Comparison of ENCODE assay signal across 1 cellular context in genomic region chr10:102758226-102758932, GRCh38.
TF ChIP-seq lines count a peak whose summit lies in the region.

No MANE protein-coding gene starts in this region.

TF ChIP-seq in HepG2, 621 proteins besides CTCF, POLR2A, EP300 and RAD21:
- TF ChIP-seq PRDM15 (CRISPR knock-in tag; IDR thresholded peaks at IDR 0.05) (no peak), ZNF234 (CRISPR knock-in tag; conservative IDR thresholded peaks at IDR 0.05) (no peak), RBM39 (IDR thresholded peaks at IDR 0.05; ENCODE audit: low read depth, low read length, poor library complexity, severe bottlenecking) (no peak), PTBP1 (IDR thresholded peaks at IDR 0.05; ENCODE audit: low read depth, low read length, poor library complexity, severe bottlenecking) (no peak), ZNF792 (CRISPR knock-in tag; IDR thresholded peaks at IDR 0.05) (no peak), NR2C2 (CRISPR knock-in tag; IDR thresholded peaks at IDR 0.05; ENCODE audit: borderline replicate concordance) (no peak), ZSCAN29 (CRISPR knock-in tag; conservative IDR thresholded peaks at IDR 0.05) (no peak), JARID2 (CRISPR knock-in tag; IDR thresholded peaks at IDR 0.05; ENCODE audit: insufficient replicate concordance) (no peak), GMEB2 (CRISPR knock-in tag; IDR thresholded peaks at IDR 0.05; ENCODE audit: low read depth) (no peak), ZC3H4 (CRISPR knock-in tag; IDR thresholded peaks at IDR 0.05; ENCODE audit: borderline replicate concordance) (no peak), MIER3 (CRISPR knock-in tag; IDR thresholded peaks at IDR 0.05; ENCODE audit: borderline replicate concordance) (no peak), HOMEZ (CRISPR knock-in tag; IDR thresholded peaks at IDR 0.05; ENCODE audit: low read depth) (no peak), SNAPC5 (CRISPR knock-in tag; IDR thresholded peaks at IDR 0.05; ENCODE audit: borderline replicate concordance) (no peak), ZNF776 (CRISPR knock-in tag; IDR thresholded peaks at IDR 0.05) (no peak), ZNF414 (CRISPR knock-in tag; IDR thresholded peaks at IDR 0.05) (no peak), ZNF44 (CRISPR knock-in tag; IDR thresholded peaks at IDR 0.05) (no peak), NFIB (CRISPR knock-in tag; IDR thresholded peaks at IDR 0.05; ENCODE audit: borderline replicate concordance) (no peak), RCOR2 (CRISPR knock-in tag; IDR thresholded peaks at IDR 0.05) (no peak)
- TF ChIP-seq, protein P1, sequence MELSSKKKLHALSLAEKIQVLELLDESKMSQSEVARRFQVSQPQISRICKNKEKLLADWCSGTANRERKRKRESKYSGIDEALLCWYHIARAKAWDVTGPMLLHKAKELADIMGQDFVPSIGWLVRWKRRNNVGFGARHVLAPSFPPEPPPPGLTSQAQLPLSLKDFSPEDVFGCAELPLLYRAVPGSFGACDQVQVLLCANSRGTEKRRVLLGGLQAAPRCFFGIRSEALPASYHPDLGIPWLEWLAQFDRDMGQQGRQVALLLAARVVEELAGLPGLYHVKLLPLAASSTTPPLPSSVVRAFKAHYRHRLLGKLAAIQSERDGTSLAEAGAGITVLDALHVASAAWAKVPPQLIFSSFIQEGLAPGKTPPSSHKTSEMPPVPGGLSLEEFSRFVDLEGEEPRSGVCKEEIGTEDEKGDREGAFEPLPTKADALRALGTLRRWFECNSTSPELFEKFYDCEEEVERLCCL (CRISPR knock-in tag; IDR thresholded peaks at IDR 0.05; ENCODE audit: borderline replicate concordance) = no peak
- TF ChIP-seq, protein P2, sequence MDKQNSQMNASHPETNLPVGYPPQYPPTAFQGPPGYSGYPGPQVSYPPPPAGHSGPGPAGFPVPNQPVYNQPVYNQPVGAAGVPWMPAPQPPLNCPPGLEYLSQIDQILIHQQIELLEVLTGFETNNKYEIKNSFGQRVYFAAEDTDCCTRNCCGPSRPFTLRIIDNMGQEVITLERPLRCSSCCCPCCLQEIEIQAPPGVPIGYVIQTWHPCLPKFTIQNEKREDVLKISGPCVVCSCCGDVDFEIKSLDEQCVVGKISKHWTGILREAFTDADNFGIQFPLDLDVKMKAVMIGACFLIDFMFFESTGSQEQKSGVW (CRISPR knock-in tag; IDR thresholded peaks at IDR 0.05; ENCODE audit: borderline replicate concordance) = no peak
